In the genomic region with DNA sequence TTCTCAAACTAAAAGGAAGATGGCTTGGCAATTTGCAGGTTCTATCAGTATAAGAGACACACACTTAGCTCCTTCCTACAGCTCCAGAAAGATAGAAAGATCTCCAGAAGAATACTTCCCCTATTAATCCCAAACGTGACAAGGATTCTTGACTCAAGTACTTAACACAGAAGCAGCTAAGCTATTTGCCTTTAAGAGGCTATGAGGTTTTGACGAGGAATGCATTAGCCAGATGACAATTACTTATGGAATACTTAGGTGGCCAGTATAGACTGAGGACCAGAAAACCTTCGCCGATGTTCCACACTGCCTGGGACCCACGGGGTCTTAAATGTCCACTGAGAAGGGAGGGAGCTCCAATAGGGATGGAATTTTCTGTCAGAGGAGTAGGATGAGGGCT, we compare ENCODE assay signal across 33 cellular contexts.
"Had no signal": no experiment of that assay in that cellular context is flagged by ENCODE, and none has a peak within 500 bp of the region (broad histone marks: within the 10 kb centered on the region; RNA-seq: fewer than 3 reads in every experiment).

No MANE protein-coding gene starts in this region.

- H3K4me1 Mint-ChIP-seq: activated B cell treated with CpG ODN at 0.5 μM for 24 hours; activated naive CD4-positive, alpha-beta T cell treated with anti-CD3 and anti-CD28 coated beads, Interleukin-2, amount 50 U/mL, for 24 hours; activated naive CD8-positive, alpha-beta T cell treated with anti-CD3 and anti-CD28 coated beads for 36 hours; activated naive CD8-positive, alpha-beta T cell treated with anti-CD3 and anti-CD28 coated beads, Interleukin-2, amount 50 U/mL, for 24 hours; brain; T-helper 17 cell had no signal

- H3K27me3 Mint-ChIP-seq: activated CD4-positive, alpha-beta memory T cell treated with anti-CD3 and anti-CD28 coated beads for 36 hours; activated naive CD8-positive, alpha-beta T cell treated with anti-CD3 and anti-CD28 coated beads, Interleukin-2, amount 50 U/mL, for 24 hours had no signal

- H3K27ac ChIP-seq: adrenal gland, breast epithelium, cardiac muscle cell, colonic mucosa, epithelial cell of prostate, esophagus squamous epithelium, gastroesophageal sphincter, heart right ventricle, WERI-Rb-1 had no signal

- ATAC-seq: activated CD4-positive, CD25-positive, alpha-beta regulatory T cell treated with anti-CD3 and anti-CD28 coated beads, Interleukin-2, amount 50 U/mL, for 24 hours; activated naive CD8-positive, alpha-beta T cell treated with anti-CD3 and anti-CD28 coated beads, Interleukin-2, amount 50 U/mL, for 24 hours; activated T-cell treated with anti-CD3 and anti-CD28 coated beads, Interleukin-2, amount 50 U/mL, for 72 hours; gastroesophageal sphincter; heart right ventricle; T-helper 17 cell had no signal

- DNase-seq: activated B cell treated with CpG ODN at 0.5 μM for 24 hours; activated CD4-positive, alpha-beta memory T cell treated with anti-CD3 and anti-CD28 coated beads for 36 hours; activated CD4-positive, alpha-beta T cell treated with anti-CD3 and anti-CD28 coated beads for 48 hours; activated CD8-positive, alpha-beta memory T cell treated with anti-CD3 and anti-CD28 coated beads, Interleukin-2, amount 50 U/mL, for 48 hours; activated gamma-delta T cell; activated naive CD4-positive, alpha-beta T cell; activated naive CD8-positive, alpha-beta T cell treated with anti-CD3 and anti-CD28 coated beads for 36 hours; activated naive CD8-positive, alpha-beta T cell treated with anti-CD3 and anti-CD28 coated beads, Interleukin-2, amount 50 U/mL, for 24 hours; activated T-cell treated with anti-CD3 and anti-CD28 coated beads for 4 hours; activated T-cell treated with anti-CD3 and anti-CD28 coated beads, Interleukin-2, amount 50 U/mL, for 24 hours; activated T-cell treated with anti-CD3 and anti-CD28 coated beads, Interleukin-2, amount 50 U/mL, for 72 hours; amygdala; aorta; central memory CD4-positive, alpha-beta T cell; cerebellar nuclear complex; colonic mucosa; effector CD8-positive, alpha-beta T cell; esophagus squamous epithelium; foreskin melanocyte; heart right ventricle; T-helper 1 cell; T-helper 17 cell; T1000; WERI-Rb-1 had no signal

- H3K4me1 ChIP-seq: breast epithelium, colonic mucosa, esophagus squamous epithelium, gastroesophageal sphincter, heart right ventricle had no signal

- H3K27ac Mint-ChIP-seq: activated B cell treated with CpG ODN at 0.5 μM for 24 hours; activated CD4-positive, alpha-beta memory T cell treated with anti-CD3 and anti-CD28 coated beads for 36 hours; activated naive CD4-positive, alpha-beta T cell treated with anti-CD3 and anti-CD28 coated beads, Interleukin-2, amount 50 U/mL, for 24 hours; activated naive CD8-positive, alpha-beta T cell treated with anti-CD3 and anti-CD28 coated beads for 36 hours; activated naive CD8-positive, alpha-beta T cell treated with anti-CD3 and anti-CD28 coated beads, Interleukin-2, amount 50 U/mL, for 24 hours; activated T-cell treated with anti-CD3 and anti-CD28 coated beads, Interleukin-2, amount 50 U/mL, for 24 hours; activated T-cell treated with anti-CD3 and anti-CD28 coated beads, Interleukin-2, amount 50 U/mL, for 72 hours; T-helper 17 cell; T-helper 2 cell treated with Interferon-gamma antibody and Interleukin-4, amounts not matched to agents 5 μg/mL and 100 μg/mL, for 36 hours had no signal

- H3K4me3 ChIP-seq: adrenal gland, breast epithelium, cardiac muscle cell, colonic mucosa, esophagus squamous epithelium, gastroesophageal sphincter, heart right ventricle had no signal

- H3K9me3 ChIP-seq: adrenal gland, breast epithelium, colonic mucosa, esophagus squamous epithelium, gastroesophageal sphincter, heart right ventricle had no signal

- H3K27me3 ChIP-seq: breast epithelium, cardiac muscle cell, colonic mucosa, esophagus squamous epithelium, gastroesophageal sphincter had no signal

- H3K9me3 Mint-ChIP-seq: activated CD4-positive, alpha-beta memory T cell treated with anti-CD3 and anti-CD28 coated beads for 36 hours; activated naive CD4-positive, alpha-beta T cell treated with anti-CD3 and anti-CD28 coated beads, Interleukin-2, amount 50 U/mL, for 24 hours; activated naive CD8-positive, alpha-beta T cell treated with anti-CD3 and anti-CD28 coated beads for 36 hours; activated naive CD8-positive, alpha-beta T cell treated with anti-CD3 and anti-CD28 coated beads, Interleukin-2, amount 50 U/mL, for 24 hours; activated T-cell treated with anti-CD3 and anti-CD28 coated beads, Interleukin-2, amount 50 U/mL, for 24 hours; brain; T-helper 2 cell treated with Interferon-gamma antibody and Interleukin-4, amounts not matched to agents 5 μg/mL and 100 μg/mL, for 36 hours had no signal

- H3K36me3 Mint-ChIP-seq: activated CD4-positive, alpha-beta memory T cell treated with anti-CD3 and anti-CD28 coated beads for 36 hours; activated naive CD4-positive, alpha-beta T cell treated with anti-CD3 and anti-CD28 coated beads, Interleukin-2, amount 50 U/mL, for 24 hours; activated naive CD8-positive, alpha-beta T cell treated with anti-CD3 and anti-CD28 coated beads for 36 hours; brain had no signal

- H3K36me3 ChIP-seq: adrenal gland, breast epithelium, cardiac muscle cell, colonic mucosa, esophagus squamous epithelium, gastroesophageal sphincter, heart right ventricle, WERI-Rb-1 had no signal

- H3K4me3 Mint-ChIP-seq: activated B cell treated with CpG ODN at 0.5 μM for 24 hours; activated CD4-positive, alpha-beta memory T cell treated with anti-CD3 and anti-CD28 coated beads for 36 hours; activated naive CD4-positive, alpha-beta T cell treated with anti-CD3 and anti-CD28 coated beads, Interleukin-2, amount 50 U/mL, for 24 hours; activated naive CD8-positive, alpha-beta T cell treated with anti-CD3 and anti-CD28 coated beads for 36 hours; activated naive CD8-positive, alpha-beta T cell treated with anti-CD3 and anti-CD28 coated beads, Interleukin-2, amount 50 U/mL, for 24 hours; activated T-cell treated with anti-CD3 and anti-CD28 coated beads, Interleukin-2, amount 50 U/mL, for 24 hours; activated T-cell treated with anti-CD3 and anti-CD28 coated beads, Interleukin-2, amount 50 U/mL, for 72 hours; brain; T-helper 17 cell; T-helper 2 cell treated with Interferon-gamma antibody and Interleukin-4, amounts not matched to agents 5 μg/mL and 100 μg/mL, for 36 hours had no signal
